In genomic region chr16:54242199-54242598, GRCh38 we compare ENCODE assay signal across 15 cellular contexts. TPM values are rescaled to one million over a fixed set of nuclear protein-coding genes. Genes with fewer than 3 reads are reported as not detected.
DNase-seq lines count a peak whose midpoint lies in the region; ATAC-seq and TF ChIP-seq lines count a peak whose summit lies in the region.
"Had no signal": no experiment of that assay in that cellular context is flagged by ENCODE, and none has a peak within 500 bp of the region (broad histone marks: within the 10 kb centered on the region; RNA-seq: fewer than 3 reads in every experiment).

No MANE protein-coding gene starts in this region.

- peak; percentile 3 for DNase-seq in activated CD4-positive, alpha-beta T cell treated with anti-CD3 and anti-CD28 coated beads for 48 hours
- no peak for DNase-seq in activated CD4-positive, alpha-beta T cell treated with anti-CD3 and anti-CD28 coated beads for 1 hour
- DNase-seq in NCI-H2171 (lab: John Stamatoyannopoulos, UW) (peak; percentile 59), dermis blood vessel endothelial cell (peak; percentile 6), superior temporal gyrus (ENCODE audit: extremely low spot score) (peak; percentile 23), mesenteric fat pad (ENCODE audit: low spot score) (no peak), NCI-H526 treated with DMSO at 0.1 percent for 48 hours (lab: John Stamatoyannopoulos, UW) (no peak), body of pancreas (no peak)
- DNase-seq: activated CD4-positive, alpha-beta T cell treated with anti-CD3 and anti-CD28 coated beads, Interleukin-2, amount 10 ng/mL, durations not matched to agents 24 days and 14 days; activated gamma-delta T cell treated with Interleukin-2 at 50 U/mL for 16 hours; esophagus squamous epithelium; immature natural killer cell; naive thymus-derived CD4-positive, alpha-beta T cell; NCI-H2081 treated with DMSO at 0.1 percent for 48 hours had no signal

- H3K27me3 ChIP-seq in body of pancreas, result no peaks in the 10 kb centered on the region
- H3K27me3 ChIP-seq: SJCRH30 had no signal

- H3K36me3 ChIP-seq in body of pancreas (replicated peaks in 1 of 2; ENCODE audit: insufficient read depth in 1 of 2, low read depth in 2 of 2), result no peaks in the 10 kb centered on the region
- H3K36me3 ChIP-seq: esophagus squamous epithelium, SJCRH30 had no signal

- 63 to 72% methylated on average over 4 of the region's 4 CpGs for WGBS in body of pancreas, 2 donors

- intact Hi-C loops in body of pancreas (cut with DNase I), result no loop called here

- no peak for TF ChIP-seq CTCF in body of pancreas (IDR thresholded peaks at IDR 0.05)

- no peak overlapping the region for H3K27ac ChIP-seq in body of pancreas
- H3K27ac ChIP-seq: esophagus squamous epithelium, SJCRH30 had no signal

- no peak for TF ChIP-seq POLR2A in body of pancreas (IDR thresholded peaks at IDR 0.05)

- ATAC-seq in body of pancreas, result no peak
- ATAC-seq: naive thymus-derived CD4-positive, alpha-beta T cell had no signal

- no peak overlapping the region for H3K4me3 ChIP-seq in body of pancreas
- H3K4me3 ChIP-seq: esophagus squamous epithelium, SJCRH30 had no signal

- H3K9me3 ChIP-seq in body of pancreas, result no peaks in the 10 kb centered on the region
- H3K9me3 ChIP-seq: esophagus squamous epithelium, SJCRH30 had no signal

- no peaks in the 10 kb centered on the region for H3K4me1 ChIP-seq in body of pancreas
- H3K4me1 ChIP-seq: esophagus squamous epithelium, SJCRH30 had no signal

RNA-seq across cellular contexts. Expression of gene IRX3, which starts 44.4 kb away (rescaled TPM):
- 0.88 and 1.0 TPM in 2 replicates for total RNA-seq in dermis blood vessel endothelial cell
- 1.4 TPM for total RNA-seq in mesenteric fat pad
- total RNA-seq in body of pancreas, result 1 to 10 TPM; 1.6 to 2.6 TPM

Comparison
In these comparisons a context has a peak if more than half of its experiments do, and no peak if none do; other contexts are left out.
1. DNase-seq: peak in activated CD4-positive, alpha-beta T cell treated with anti-CD3 and anti-CD28 coated beads for 48 hours (single experiment), NCI-H2171 (single experiment), dermis blood vessel endothelial cell (single experiment) and superior temporal gyrus (single experiment); none in activated CD4-positive, alpha-beta T cell treated with anti-CD3 and anti-CD28 coated beads for 1 hour (single experiment), mesenteric fat pad (single experiment), NCI-H526 treated with DMSO at 0.1 percent for 48 hours (single experiment) and body of pancreas (0 of 4).